ENCODE assay signal across 1 cellular context in the genomic region with DNA sequence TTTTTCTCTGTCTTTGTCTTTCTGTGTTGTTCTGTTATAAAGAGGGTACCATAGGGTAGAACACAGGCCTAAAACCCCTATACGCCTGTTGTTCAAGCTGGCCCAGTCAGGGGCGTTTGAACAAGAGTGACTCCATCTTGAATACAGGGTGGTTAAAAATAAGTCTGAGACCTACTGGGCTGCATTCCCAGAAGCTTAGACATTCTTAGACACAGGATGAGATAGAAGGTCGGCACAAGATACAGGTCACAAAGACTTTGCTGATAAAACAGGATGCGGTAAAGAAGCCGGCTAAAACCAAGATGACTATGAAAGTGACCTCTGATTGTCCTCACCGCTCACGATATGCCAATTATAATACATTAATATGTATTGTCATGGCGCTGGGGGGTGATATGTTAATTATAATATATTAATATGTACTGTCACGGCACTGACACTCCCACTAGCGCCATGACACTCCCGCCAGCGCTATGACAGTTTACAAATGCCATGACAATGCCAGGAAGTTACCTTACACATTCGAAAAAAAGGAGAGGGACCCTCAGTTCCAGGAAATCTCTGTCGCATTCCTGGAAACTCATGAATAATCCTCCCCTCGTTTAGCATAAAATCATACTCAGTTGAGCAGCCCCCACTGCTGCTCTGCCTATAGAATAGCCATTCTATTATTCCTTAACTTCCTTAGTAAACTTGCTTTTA.
TF ChIP-seq lines count a peak whose summit lies in the region.

No MANE protein-coding gene starts in this region.

TF ChIP-seq in K562, 482 proteins besides CTCF, POLR2A, EP300 and RAD21 (continued from another document and continues in another):
- TF ChIP-seq, protein P1, sequence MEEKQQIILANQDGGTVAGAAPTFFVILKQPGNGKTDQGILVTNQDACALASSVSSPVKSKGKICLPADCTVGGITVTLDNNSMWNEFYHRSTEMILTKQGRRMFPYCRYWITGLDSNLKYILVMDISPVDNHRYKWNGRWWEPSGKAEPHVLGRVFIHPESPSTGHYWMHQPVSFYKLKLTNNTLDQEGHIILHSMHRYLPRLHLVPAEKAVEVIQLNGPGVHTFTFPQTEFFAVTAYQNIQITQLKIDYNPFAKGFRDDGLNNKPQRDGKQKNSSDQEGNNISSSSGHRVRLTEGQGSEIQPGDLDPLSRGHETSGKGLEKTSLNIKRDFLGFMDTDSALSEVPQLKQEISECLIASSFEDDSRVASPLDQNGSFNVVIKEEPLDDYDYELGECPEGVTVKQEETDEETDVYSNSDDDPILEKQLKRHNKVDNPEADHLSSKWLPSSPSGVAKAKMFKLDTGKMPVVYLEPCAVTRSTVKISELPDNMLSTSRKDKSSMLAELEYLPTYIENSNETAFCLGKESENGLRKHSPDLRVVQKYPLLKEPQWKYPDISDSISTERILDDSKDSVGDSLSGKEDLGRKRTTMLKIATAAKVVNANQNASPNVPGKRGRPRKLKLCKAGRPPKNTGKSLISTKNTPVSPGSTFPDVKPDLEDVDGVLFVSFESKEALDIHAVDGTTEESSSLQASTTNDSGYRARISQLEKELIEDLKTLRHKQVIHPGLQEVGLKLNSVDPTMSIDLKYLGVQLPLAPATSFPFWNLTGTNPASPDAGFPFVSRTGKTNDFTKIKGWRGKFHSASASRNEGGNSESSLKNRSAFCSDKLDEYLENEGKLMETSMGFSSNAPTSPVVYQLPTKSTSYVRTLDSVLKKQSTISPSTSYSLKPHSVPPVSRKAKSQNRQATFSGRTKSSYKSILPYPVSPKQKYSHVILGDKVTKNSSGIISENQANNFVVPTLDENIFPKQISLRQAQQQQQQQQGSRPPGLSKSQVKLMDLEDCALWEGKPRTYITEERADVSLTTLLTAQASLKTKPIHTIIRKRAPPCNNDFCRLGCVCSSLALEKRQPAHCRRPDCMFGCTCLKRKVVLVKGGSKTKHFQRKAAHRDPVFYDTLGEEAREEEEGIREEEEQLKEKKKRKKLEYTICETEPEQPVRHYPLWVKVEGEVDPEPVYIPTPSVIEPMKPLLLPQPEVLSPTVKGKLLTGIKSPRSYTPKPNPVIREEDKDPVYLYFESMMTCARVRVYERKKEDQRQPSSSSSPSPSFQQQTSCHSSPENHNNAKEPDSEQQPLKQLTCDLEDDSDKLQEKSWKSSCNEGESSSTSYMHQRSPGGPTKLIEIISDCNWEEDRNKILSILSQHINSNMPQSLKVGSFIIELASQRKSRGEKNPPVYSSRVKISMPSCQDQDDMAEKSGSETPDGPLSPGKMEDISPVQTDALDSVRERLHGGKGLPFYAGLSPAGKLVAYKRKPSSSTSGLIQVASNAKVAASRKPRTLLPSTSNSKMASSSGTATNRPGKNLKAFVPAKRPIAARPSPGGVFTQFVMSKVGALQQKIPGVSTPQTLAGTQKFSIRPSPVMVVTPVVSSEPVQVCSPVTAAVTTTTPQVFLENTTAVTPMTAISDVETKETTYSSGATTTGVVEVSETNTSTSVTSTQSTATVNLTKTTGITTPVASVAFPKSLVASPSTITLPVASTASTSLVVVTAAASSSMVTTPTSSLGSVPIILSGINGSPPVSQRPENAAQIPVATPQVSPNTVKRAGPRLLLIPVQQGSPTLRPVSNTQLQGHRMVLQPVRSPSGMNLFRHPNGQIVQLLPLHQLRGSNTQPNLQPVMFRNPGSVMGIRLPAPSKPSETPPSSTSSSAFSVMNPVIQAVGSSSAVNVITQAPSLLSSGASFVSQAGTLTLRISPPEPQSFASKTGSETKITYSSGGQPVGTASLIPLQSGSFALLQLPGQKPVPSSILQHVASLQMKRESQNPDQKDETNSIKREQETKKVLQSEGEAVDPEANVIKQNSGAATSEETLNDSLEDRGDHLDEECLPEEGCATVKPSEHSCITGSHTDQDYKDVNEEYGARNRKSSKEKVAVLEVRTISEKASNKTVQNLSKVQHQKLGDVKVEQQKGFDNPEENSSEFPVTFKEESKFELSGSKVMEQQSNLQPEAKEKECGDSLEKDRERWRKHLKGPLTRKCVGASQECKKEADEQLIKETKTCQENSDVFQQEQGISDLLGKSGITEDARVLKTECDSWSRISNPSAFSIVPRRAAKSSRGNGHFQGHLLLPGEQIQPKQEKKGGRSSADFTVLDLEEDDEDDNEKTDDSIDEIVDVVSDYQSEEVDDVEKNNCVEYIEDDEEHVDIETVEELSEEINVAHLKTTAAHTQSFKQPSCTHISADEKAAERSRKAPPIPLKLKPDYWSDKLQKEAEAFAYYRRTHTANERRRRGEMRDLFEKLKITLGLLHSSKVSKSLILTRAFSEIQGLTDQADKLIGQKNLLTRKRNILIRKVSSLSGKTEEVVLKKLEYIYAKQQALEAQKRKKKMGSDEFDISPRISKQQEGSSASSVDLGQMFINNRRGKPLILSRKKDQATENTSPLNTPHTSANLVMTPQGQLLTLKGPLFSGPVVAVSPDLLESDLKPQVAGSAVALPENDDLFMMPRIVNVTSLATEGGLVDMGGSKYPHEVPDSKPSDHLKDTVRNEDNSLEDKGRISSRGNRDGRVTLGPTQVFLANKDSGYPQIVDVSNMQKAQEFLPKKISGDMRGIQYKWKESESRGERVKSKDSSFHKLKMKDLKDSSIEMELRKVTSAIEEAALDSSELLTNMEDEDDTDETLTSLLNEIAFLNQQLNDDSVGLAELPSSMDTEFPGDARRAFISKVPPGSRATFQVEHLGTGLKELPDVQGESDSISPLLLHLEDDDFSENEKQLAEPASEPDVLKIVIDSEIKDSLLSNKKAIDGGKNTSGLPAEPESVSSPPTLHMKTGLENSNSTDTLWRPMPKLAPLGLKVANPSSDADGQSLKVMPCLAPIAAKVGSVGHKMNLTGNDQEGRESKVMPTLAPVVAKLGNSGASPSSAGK (IDR thresholded peaks at IDR 0.05), result no peak
- TF ChIP-seq ZNF24 (IDR thresholded peaks at IDR 0.05), result no peak
- TF ChIP-seq PURB (CRISPR knock-in tag; IDR thresholded peaks at IDR 0.05; ENCODE audit: low read depth), result no peak
- no peak for TF ChIP-seq DPF2 (IDR thresholded peaks at IDR 0.05)
- TF ChIP-seq WHSC1 (IDR thresholded peaks at IDR 0.05; ENCODE audit: low read length), result no peak
- TF ChIP-seq BCOR (IDR thresholded peaks at IDR 0.05), result no peak
- TF ChIP-seq MAZ (CRISPR knock-in tag; conservative IDR thresholded peaks at IDR 0.05 in 1 of 2, IDR thresholded peaks at IDR 0.05 in 1 of 2), result peak in 1 of 2 experiments; percentile 100; a peak in 2 of 4 replicates
- TF ChIP-seq NRF1 (conservative IDR thresholded peaks at IDR 0.05 in 1 of 2, IDR thresholded peaks at IDR 0.05 in 1 of 2), result no peak; a peak in 1 of 4 replicates
- TF ChIP-seq, protein P2, sequence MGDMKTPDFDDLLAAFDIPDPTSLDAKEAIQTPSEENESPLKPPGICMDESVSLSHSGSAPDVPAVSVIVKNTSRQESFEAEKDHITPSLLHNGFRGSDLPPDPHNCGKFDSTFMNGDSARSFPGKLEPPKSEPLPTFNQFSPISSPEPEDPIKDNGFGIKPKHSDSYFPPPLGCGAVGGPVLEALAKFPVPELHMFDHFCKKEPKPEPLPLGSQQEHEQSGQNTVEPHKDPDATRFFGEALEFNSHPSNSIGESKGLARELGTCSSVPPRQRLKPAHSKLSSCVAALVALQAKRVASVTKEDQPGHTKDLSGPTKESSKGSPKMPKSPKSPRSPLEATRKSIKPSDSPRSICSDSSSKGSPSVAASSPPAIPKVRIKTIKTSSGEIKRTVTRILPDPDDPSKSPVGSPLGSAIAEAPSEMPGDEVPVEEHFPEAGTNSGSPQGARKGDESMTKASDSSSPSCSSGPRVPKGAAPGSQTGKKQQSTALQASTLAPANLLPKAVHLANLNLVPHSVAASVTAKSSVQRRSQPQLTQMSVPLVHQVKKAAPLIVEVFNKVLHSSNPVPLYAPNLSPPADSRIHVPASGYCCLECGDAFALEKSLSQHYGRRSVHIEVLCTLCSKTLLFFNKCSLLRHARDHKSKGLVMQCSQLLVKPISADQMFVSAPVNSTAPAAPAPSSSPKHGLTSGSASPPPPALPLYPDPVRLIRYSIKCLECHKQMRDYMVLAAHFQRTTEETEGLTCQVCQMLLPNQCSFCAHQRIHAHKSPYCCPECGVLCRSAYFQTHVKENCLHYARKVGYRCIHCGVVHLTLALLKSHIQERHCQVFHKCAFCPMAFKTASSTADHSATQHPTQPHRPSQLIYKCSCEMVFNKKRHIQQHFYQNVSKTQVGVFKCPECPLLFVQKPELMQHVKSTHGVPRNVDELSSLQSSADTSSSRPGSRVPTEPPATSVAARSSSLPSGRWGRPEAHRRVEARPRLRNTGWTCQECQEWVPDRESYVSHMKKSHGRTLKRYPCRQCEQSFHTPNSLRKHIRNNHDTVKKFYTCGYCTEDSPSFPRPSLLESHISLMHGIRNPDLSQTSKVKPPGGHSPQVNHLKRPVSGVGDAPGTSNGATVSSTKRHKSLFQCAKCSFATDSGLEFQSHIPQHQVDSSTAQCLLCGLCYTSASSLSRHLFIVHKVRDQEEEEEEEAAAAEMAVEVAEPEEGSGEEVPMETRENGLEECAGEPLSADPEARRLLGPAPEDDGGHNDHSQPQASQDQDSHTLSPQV (IDR thresholded peaks at IDR 0.05), result peak; percentile 100
- peak; percentile 98 for TF ChIP-seq ZNF324 (CRISPR knock-in tag; IDR thresholded peaks at IDR 0.05)
- TF ChIP-seq, protein P3, sequence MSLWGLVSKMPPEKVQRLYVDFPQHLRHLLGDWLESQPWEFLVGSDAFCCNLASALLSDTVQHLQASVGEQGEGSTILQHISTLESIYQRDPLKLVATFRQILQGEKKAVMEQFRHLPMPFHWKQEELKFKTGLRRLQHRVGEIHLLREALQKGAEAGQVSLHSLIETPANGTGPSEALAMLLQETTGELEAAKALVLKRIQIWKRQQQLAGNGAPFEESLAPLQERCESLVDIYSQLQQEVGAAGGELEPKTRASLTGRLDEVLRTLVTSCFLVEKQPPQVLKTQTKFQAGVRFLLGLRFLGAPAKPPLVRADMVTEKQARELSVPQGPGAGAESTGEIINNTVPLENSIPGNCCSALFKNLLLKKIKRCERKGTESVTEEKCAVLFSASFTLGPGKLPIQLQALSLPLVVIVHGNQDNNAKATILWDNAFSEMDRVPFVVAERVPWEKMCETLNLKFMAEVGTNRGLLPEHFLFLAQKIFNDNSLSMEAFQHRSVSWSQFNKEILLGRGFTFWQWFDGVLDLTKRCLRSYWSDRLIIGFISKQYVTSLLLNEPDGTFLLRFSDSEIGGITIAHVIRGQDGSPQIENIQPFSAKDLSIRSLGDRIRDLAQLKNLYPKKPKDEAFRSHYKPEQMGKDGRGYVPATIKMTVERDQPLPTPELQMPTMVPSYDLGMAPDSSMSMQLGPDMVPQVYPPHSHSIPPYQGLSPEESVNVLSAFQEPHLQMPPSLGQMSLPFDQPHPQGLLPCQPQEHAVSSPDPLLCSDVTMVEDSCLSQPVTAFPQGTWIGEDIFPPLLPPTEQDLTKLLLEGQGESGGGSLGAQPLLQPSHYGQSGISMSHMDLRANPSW (CRISPR knock-in tag; IDR thresholded peaks at IDR 0.05), result no peak
- TF ChIP-seq, protein P4, sequence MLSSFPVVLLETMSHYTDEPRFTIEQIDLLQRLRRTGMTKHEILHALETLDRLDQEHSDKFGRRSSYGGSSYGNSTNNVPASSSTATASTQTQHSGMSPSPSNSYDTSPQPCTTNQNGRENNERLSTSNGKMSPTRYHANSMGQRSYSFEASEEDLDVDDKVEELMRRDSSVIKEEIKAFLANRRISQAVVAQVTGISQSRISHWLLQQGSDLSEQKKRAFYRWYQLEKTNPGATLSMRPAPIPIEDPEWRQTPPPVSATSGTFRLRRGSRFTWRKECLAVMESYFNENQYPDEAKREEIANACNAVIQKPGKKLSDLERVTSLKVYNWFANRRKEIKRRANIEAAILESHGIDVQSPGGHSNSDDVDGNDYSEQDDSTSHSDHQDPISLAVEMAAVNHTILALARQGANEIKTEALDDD (IDR thresholded peaks at IDR 0.05), result no peak
- TF ChIP-seq, protein P5, sequence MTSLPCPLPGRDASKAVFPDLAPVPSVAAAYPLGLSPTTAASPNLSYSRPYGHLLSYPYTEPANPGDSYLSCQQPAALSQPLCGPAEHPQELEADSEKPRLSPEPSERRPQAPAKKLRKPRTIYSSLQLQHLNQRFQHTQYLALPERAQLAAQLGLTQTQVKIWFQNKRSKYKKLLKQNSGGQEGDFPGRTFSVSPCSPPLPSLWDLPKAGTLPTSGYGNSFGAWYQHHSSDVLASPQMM (CRISPR knock-in tag; IDR thresholded peaks at IDR 0.05), result peak; percentile 86; the same call in 1 of the 2 replicates
- TF ChIP-seq, protein P6, sequence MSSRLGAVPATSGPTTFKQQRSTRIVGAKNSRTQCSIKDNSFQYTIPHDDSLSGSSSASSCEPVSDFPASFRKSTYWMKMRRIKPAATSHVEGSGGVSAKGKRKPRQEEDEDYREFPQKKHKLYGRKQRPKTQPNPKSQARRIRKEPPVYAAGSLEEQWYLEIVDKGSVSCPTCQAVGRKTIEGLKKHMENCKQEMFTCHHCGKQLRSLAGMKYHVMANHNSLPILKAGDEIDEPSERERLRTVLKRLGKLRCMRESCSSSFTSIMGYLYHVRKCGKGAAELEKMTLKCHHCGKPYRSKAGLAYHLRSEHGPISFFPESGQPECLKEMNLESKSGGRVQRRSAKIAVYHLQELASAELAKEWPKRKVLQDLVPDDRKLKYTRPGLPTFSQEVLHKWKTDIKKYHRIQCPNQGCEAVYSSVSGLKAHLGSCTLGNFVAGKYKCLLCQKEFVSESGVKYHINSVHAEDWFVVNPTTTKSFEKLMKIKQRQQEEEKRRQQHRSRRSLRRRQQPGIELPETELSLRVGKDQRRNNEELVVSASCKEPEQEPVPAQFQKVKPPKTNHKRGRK (tag; IDR thresholded peaks at IDR 0.05), result no peak
- TF ChIP-seq PTBP1 (IDR thresholded peaks at IDR 0.05; ENCODE audit: low read depth, low read length), result no peak
- peak; percentile 100 for TF ChIP-seq ZNF589 (CRISPR knock-in tag; IDR thresholded peaks at IDR 0.05; ENCODE audit: low read depth)
- TF ChIP-seq, protein P7, sequence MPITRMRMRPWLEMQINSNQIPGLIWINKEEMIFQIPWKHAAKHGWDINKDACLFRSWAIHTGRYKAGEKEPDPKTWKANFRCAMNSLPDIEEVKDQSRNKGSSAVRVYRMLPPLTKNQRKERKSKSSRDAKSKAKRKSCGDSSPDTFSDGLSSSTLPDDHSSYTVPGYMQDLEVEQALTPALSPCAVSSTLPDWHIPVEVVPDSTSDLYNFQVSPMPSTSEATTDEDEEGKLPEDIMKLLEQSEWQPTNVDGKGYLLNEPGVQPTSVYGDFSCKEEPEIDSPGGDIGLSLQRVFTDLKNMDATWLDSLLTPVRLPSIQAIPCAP (CRISPR knock-in tag; IDR thresholded peaks at IDR 0.05; ENCODE audit: borderline replicate concordance), result no peak
- TF ChIP-seq POLR2H (tag; IDR thresholded peaks at IDR 0.05; ENCODE audit: low read depth), result peak; percentile 95
- peak; percentile 98 for TF ChIP-seq NR2F6 (CRISPR knock-in tag; IDR thresholded peaks at IDR 0.05)
- no peak for TF ChIP-seq ZNF282 (CRISPR knock-in tag; IDR thresholded peaks at IDR 0.05)
- peak; percentile 89 for TF ChIP-seq FOSL1 (tag; conservative IDR thresholded peaks at IDR 0.05)
- no peak for TF ChIP-seq ZNF121 (CRISPR knock-in tag; conservative IDR thresholded peaks at IDR 0.05)
- no peak for TF ChIP-seq TAF9B (IDR thresholded peaks at IDR 0.05; ENCODE audit: partially characterized antibody)
- no peak for TF ChIP-seq MBD2 (IDR thresholded peaks at IDR 0.05; ENCODE audit: borderline replicate concordance, low read depth)
- peak; percentile 100 for TF ChIP-seq ZNF444 (CRISPR knock-in tag; IDR thresholded peaks at IDR 0.05)
- TF ChIP-seq SNRNP70 (optimal IDR thresholded peaks at IDR 0.05; ENCODE audit: low read depth, low read length), result no peak
- no peak for TF ChIP-seq MCM7 (IDR thresholded peaks at IDR 0.05)
- TF ChIP-seq ZNF165 (CRISPR knock-in tag; IDR thresholded peaks at IDR 0.05; ENCODE audit: borderline replicate concordance), result peak; percentile 100
- TF ChIP-seq KAT8 (IDR thresholded peaks at IDR 0.05; ENCODE audit: low read depth), result no peak
